Comparison of ENCODE assay signal across 32 cellular contexts in the genomic region with DNA sequence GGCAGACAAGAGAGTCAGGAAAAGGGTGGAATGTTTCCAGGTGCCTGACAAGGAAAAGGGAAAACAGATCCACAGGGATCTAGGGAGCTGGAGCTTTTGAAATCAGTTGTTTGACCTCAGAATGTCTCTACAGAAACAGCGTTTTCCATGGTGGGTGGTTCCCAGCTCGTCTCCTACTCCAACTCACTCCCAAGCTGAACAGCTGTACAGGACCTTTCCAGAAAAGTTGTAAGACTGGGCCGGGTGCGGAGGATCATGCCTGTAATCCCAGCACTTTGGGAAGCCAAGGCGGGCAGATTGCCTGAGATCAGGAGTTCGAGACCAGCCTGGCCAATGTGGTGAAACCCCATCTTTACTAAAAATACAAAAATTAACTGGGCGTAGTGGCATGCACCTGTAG.
"Had no signal": no experiment of that assay in that cellular context is flagged by ENCODE, and none has a peak within 500 bp of the region (broad histone marks: within the 10 kb centered on the region; RNA-seq: fewer than 3 reads in every experiment).

No MANE protein-coding gene starts in this region.

- H3K4me1 Mint-ChIP-seq: activated naive CD4-positive, alpha-beta T cell treated with anti-CD3 and anti-CD28 coated beads, Interleukin-2, amount 10 ng/mL, durations not matched to agents 7 days and 5 days; activated naive CD8-positive, alpha-beta T cell treated with anti-CD3 and anti-CD28 coated beads, Interleukin-2, amount 50 U/mL, for 24 hours had no signal

- H3K4me3 Mint-ChIP-seq: activated CD4-positive, alpha-beta T cell treated with anti-CD3 and anti-CD28 coated beads for 36 hours; activated CD4-positive, alpha-beta T cell treated with anti-CD3 and anti-CD28 coated beads, Interleukin-2, amount 10 ng/mL, durations not matched to agents 7 days and 5 days; activated CD8-positive, alpha-beta T cell treated with anti-CD3 and anti-CD28 coated beads, Interleukin-2, amount 10 ng/mL, durations not matched to agents 7 days and 5 days; activated naive CD4-positive, alpha-beta T cell treated with anti-CD3 and anti-CD28 coated beads, Interleukin-2, amount 10 ng/mL, durations not matched to agents 7 days and 5 days; activated naive CD8-positive, alpha-beta T cell; activated naive CD8-positive, alpha-beta T cell treated with anti-CD3 and anti-CD28 coated beads, Interleukin-2, amount 50 U/mL, for 24 hours; brain; T-helper 2 cell treated with Interferon-gamma antibody and Interleukin-4, amounts not matched to agents 5 μg/mL and 100 μg/mL, for 36 hours; WTC11 had no signal

- ATAC-seq: activated CD4-positive, alpha-beta T cell treated with anti-CD3 and anti-CD28 coated beads for 36 hours; activated CD4-positive, CD25-positive, alpha-beta regulatory T cell treated with anti-CD3 and anti-CD28 coated beads, Interleukin-2, amount 50 U/mL, for 24 hours; activated CD8-positive, alpha-beta T cell treated with anti-CD3 and anti-CD28 coated beads, Interleukin-2, amount 10 ng/mL, durations not matched to agents 7 days and 5 days; activated naive CD8-positive, alpha-beta T cell treated with anti-CD3 and anti-CD28 coated beads, Interleukin-2, amount 50 U/mL, for 24 hours; K562; PC-3; WTC11 had no signal

- H3K4me3 ChIP-seq: K562 had no signal

- H3K9me3 Mint-ChIP-seq: activated CD4-positive, alpha-beta T cell treated with anti-CD3 and anti-CD28 coated beads, Interleukin-2, amount 10 ng/mL, durations not matched to agents 7 days and 5 days; activated naive CD4-positive, alpha-beta T cell treated with anti-CD3 and anti-CD28 coated beads, Interleukin-2, amount 10 ng/mL, durations not matched to agents 7 days and 5 days; activated naive CD8-positive, alpha-beta T cell treated with anti-CD3 and anti-CD28 coated beads, Interleukin-2, amount 50 U/mL, for 24 hours; brain; T-helper 2 cell treated with Interferon-gamma antibody and Interleukin-4, amounts not matched to agents 5 μg/mL and 100 μg/mL, for 36 hours; WTC11 had no signal

- DNase-seq: activated CD4-positive, alpha-beta T cell treated with anti-CD3 and anti-CD28 coated beads for 36 hours; activated CD4-positive, alpha-beta T cell treated with anti-CD3 and anti-CD28 coated beads, Interleukin-2, amount 10 ng/mL, durations not matched to agents 7 days and 5 days; activated CD4-positive, alpha-beta T cell treated with anti-CD3 and anti-CD28 coated beads, Interleukin-2, amount 50 U/mL, for 48 hours; activated CD8-positive, alpha-beta memory T cell treated with anti-CD3 and anti-CD28 coated beads, Interleukin-2, amount 50 U/mL, for 48 hours; activated CD8-positive, alpha-beta T cell treated with anti-CD3 and anti-CD28 coated beads, Interleukin-2, amount 10 ng/mL, durations not matched to agents 7 days and 5 days; activated effector memory CD4-positive, alpha-beta T cell treated with Interleukin-2 at 50 U/mL for 16 hours; activated naive CD4-positive, alpha-beta T cell treated with anti-CD3 and anti-CD28 coated beads, Interleukin-2, amount 10 ng/mL, durations not matched to agents 7 days and 5 days; activated naive CD8-positive, alpha-beta T cell treated with anti-CD3 and anti-CD28 coated beads, Interleukin-2, amount 50 U/mL, for 24 hours; activated T-cell treated with anti-CD3 and anti-CD28 coated beads, Interleukin-2, amount 50 U/mL, for 48 hours; anterior cingulate cortex; caudate nucleus; NCI-H1092 treated with DMSO at 0.1 percent for 48 hours; NCI-H1417; NCI-H146; NCI-H187; NCI-H2029 treated with DMSO at 0.1 percent for 48 hours; NCI-H2107; NCI-H2171; NCI-H510A; NCI-H526; NCI-H748 treated with DMSO at 0.1 percent for 48 hours; NK-92 treated with Interleukin-12 subunit alpha and Interleukin-12 subunit beta, amount 100 ng/mL, for 24 hours; PC-3; Right ventricle myocardium superior; SW 1271 had no signal

- H3K36me3 Mint-ChIP-seq: activated naive CD4-positive, alpha-beta T cell treated with anti-CD3 and anti-CD28 coated beads, Interleukin-2, amount 10 ng/mL, durations not matched to agents 7 days and 5 days; activated naive CD8-positive, alpha-beta T cell; brain; WTC11 had no signal

- H3K27ac Mint-ChIP-seq: activated CD4-positive, alpha-beta T cell treated with anti-CD3 and anti-CD28 coated beads for 36 hours; activated CD4-positive, alpha-beta T cell treated with anti-CD3 and anti-CD28 coated beads, Interleukin-2, amount 10 ng/mL, durations not matched to agents 7 days and 5 days; activated CD8-positive, alpha-beta T cell treated with anti-CD3 and anti-CD28 coated beads, Interleukin-2, amount 10 ng/mL, durations not matched to agents 7 days and 5 days; activated naive CD4-positive, alpha-beta T cell treated with anti-CD3 and anti-CD28 coated beads, Interleukin-2, amount 10 ng/mL, durations not matched to agents 7 days and 5 days; activated naive CD8-positive, alpha-beta T cell; activated naive CD8-positive, alpha-beta T cell treated with anti-CD3 and anti-CD28 coated beads, Interleukin-2, amount 50 U/mL, for 24 hours; brain; T-helper 2 cell treated with Interferon-gamma antibody and Interleukin-4, amounts not matched to agents 5 μg/mL and 100 μg/mL, for 36 hours; WTC11 had no signal

- H3K27ac ChIP-seq: RWPE1 had no signal
